In the genomic region with DNA sequence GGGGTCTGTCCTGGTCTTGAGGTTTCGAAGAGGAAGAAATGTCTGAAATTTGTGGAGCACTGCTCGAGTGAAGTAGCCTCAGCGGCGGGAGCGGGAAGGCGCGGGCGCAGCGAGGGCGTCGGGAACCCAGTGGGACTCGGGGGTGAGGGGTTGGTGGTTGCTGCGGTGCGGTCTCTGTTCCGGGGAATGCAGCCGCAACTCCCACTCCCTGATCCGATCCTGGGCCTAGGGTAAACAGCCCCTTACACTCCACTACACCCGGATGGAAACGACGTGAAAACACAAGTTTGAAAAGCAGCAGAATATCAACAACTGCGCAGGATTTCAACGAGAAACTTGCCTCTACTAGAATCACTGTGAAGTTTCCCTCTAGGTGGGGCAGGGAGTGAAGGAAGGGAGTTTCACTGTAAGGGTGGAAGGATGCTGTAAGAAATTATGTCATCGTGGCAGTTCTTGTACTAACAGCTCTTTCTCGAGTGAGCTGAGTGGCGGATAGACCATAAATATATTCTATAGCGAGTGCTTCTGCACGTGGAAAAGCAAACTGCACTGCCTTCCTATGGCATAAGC, we compare ENCODE assay signal across 8 cellular contexts. TPM values are rescaled to one million over a fixed set of nuclear protein-coding genes. Genes with fewer than 3 reads are reported as not detected.
DNase-seq lines count a peak whose midpoint lies in the region; ATAC-seq and TF ChIP-seq lines count a peak whose summit lies in the region.

No MANE protein-coding gene starts in this region.

- no peaks in the 10 kb centered on the region for H4K20me1 ChIP-seq in KMS-11 (ENCODE audit: insufficient read depth)

- H3K9me3 ChIP-seq in mucosa of stomach (ENCODE audit: control insufficient read depth, low read length) (no peaks in the 10 kb centered on the region), testis (no peaks in the 10 kb centered on the region)

- H3K27me3 Mint-ChIP-seq in endothelial cell (ENCODE audit: unreplicated experiment): peaks cover 10% of the 10 kb centered on the region

- ATAC-seq in HG03521 (IDR thresholded peaks at IDR 0.05; ENCODE audit: unreplicated experiment): no peak
- ATAC-seq in HG02852 (IDR thresholded peaks at IDR 0.05; ENCODE audit: unreplicated experiment): no peak

- 1 to 6% methylated on average over 10 to 27 of the region's 27 CpGs for WGBS in testis, 2 donors

- H3K4me3 ChIP-seq in KMS-11 (IDR thresholded peaks at IDR 0.05; ENCODE audit: insufficient read depth, low read depth, low read length) (no peak overlapping the region), mucosa of stomach (ENCODE audit: low read length) (peak overlapping the region; percentile 54), testis (peak overlapping the region; percentile 69 to 85)

- H3K27ac ChIP-seq in KMS-11 (peak overlapping the region; percentile 30; the same call in 1 of the 2 replicates), testis (peak overlapping the region; percentile 87 to 89)

- H2AFZ ChIP-seq in KMS-11 (ENCODE audit: low read depth): peak overlapping the region; percentile 94

- H3K79me2 ChIP-seq in KMS-11 (ENCODE audit: insufficient read depth, low read depth): no peaks in the 10 kb centered on the region

- intact Hi-C loops in testis (cut with DNase I; ENCODE audit: low total_unique reads): no loop called here

- H3K27me3 ChIP-seq in KMS-11 (ENCODE audit: insufficient read depth, low read depth) (no peaks in the 10 kb centered on the region), mucosa of stomach (ENCODE audit: control insufficient read depth, insufficient read depth, low read length) (peaks cover 25% of the 10 kb centered on the region), testis (no peaks in the 10 kb centered on the region)

- no peaks in the 10 kb centered on the region for H3K36me3 ChIP-seq in KMS-11 (ENCODE audit: insufficient read depth)
- H3K36me3 ChIP-seq in mucosa of stomach (ENCODE audit: control insufficient read depth, insufficient read depth, low read length): no peaks in the 10 kb centered on the region
- H3K36me3 ChIP-seq in testis (ENCODE audit: low read depth, missing control alignments): no peaks in the 10 kb centered on the region

- no peak for TF ChIP-seq POLR2A in testis (IDR thresholded peaks at IDR 0.05)

- TF ChIP-seq CTCF in KMS-11 (conservative IDR thresholded peaks at IDR 0.05; ENCODE audit: low read depth, low read length) (no peak), endothelial cell (IDR thresholded peaks at IDR 0.05; ENCODE audit: unreplicated experiment) (no peak), testis (IDR thresholded peaks at IDR 0.05) (peak in 1 of 3 experiments; percentile 6)

- peak overlapping the region; percentile 78 for H3K4me2 ChIP-seq in KMS-11

- DNase-seq in C1 segment of cervical spinal cord (lab: John Stamatoyannopoulos, UW): peak in 10 of 14 donors; percentile 40 to 67 (median 52)
- peak; percentile 50 for DNase-seq in activated CD4-positive, alpha-beta T cell treated with anti-CD3 and anti-CD28 coated beads for 48 hours
- peak; percentile 40 for DNase-seq in endothelial cell (ENCODE audit: low spot score)
- peak; percentile 25 for DNase-seq in testis

- no peak overlapping the region for H3K27ac Mint-ChIP-seq in endothelial cell (ENCODE audit: unreplicated experiment)

- H3K9me3 Mint-ChIP-seq in endothelial cell (ENCODE audit: unreplicated experiment): no peaks in the 10 kb centered on the region

- peaks cover 6% of the 10 kb centered on the region for H3K36me3 Mint-ChIP-seq in endothelial cell (ENCODE audit: low read depth, unreplicated experiment)

- H3K4me1 ChIP-seq in KMS-11 (ENCODE audit: low read depth, poor library complexity, severe bottlenecking) (peaks cover 2% of the 10 kb centered on the region), mucosa of stomach (ENCODE audit: control insufficient read depth, insufficient read depth, low read length) (peaks cover 9% of the 10 kb centered on the region), testis (peaks cover 13% of the 10 kb centered on the region)

- H3K4me1 Mint-ChIP-seq in endothelial cell (ENCODE audit: unreplicated experiment): peaks cover 17% of the 10 kb centered on the region

- no peak overlapping the region for H3K4me3 Mint-ChIP-seq in endothelial cell (ENCODE audit: unreplicated experiment)

- H3K9ac ChIP-seq in KMS-11 (peak overlapping the region; percentile 55; the same call in 1 of the 2 replicates), mucosa of stomach (ENCODE audit: low read length) (peak overlapping the region; percentile 67)

RNA-seq across cellular contexts. Expression of gene KLF12, which starts 2.0 kb away (rescaled TPM):
- 26.9 TPM for total RNA-seq in endothelial cell (ENCODE audit: unreplicated experiment)
- 10 to 100 TPM in 1 of 2 donors, 1 to 10 TPM in 1; 8.5 to 10.8 TPM for total RNA-seq in testis
- 3.8 TPM for polyA plus RNA-seq in testis (ENCODE audit: insufficient read depth, low read depth, low replicate concordance)
